In the genomic region with DNA sequence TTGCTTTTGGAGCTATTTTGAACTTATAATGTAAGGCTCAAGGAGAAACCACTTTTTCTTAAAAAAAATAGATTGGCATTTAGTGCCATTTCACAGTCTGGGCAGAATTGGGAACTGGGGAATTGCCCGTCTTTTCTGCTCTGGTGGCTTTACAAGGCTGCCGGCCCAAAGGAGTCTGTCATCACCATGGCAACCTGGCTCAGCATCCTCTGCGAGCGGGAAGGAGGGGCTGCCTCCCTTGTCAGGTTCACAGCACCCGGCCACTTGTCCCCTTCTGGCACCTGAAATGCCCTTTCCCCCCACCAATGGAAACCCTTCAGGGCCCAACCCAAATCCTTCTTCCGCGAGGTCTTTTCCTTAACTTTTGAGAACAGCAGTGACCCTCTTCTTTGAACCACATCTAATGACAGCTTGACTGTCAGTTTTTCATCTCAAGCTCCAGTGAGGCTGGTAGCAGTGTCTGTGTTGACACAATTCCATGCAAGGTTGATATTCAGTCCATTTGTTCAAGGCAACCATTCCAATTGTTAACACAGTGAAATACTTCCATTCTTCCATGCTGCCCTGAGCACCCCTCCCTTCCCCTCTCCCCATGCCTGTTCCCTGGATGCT, we compare ENCODE assay signal across 22 cellular contexts.
DNase-seq lines count a peak whose midpoint lies in the region; ATAC-seq and TF ChIP-seq lines count a peak whose summit lies in the region.
"Had no signal": no experiment of that assay in that cellular context is flagged by ENCODE, and none has a peak within 500 bp of the region (broad histone marks: within the 10 kb centered on the region; RNA-seq: fewer than 3 reads in every experiment).

No MANE protein-coding gene starts in this region.

- WGBS in SK-N-SH (ENCODE audit: low lambda C conversion rate) = 54% methylated on average over 5 of the region's 7 CpGs

- H3K9me3 Mint-ChIP-seq in activated T-cell treated with anti-CD3 and anti-CD28 coated beads, Interleukin-2, amount 50 U/mL, for 4 hours = no peaks in the 10 kb centered on the region
- H3K9me3 Mint-ChIP-seq: CD4-positive, alpha-beta T cell; effector memory CD8-positive, alpha-beta T cell; T-cell had no signal

- DNase-seq in SK-N-SH (peak; percentile 42), cerebellum (ENCODE audit: low spot score) (peak; percentile 75), midbrain (lab: John Stamatoyannopoulos, UW) (peak; percentile 82), tibial artery (no peak), NCI-H774 (lab: John Stamatoyannopoulos, UW) (no peak)
- DNase-seq in activated T-cell treated with anti-CD3 and anti-CD28 coated beads, Interleukin-2, amount 50 U/mL, for 4 hours = no peak
- DNase-seq: activated CD4-positive, alpha-beta T cell treated with anti-CD3 and anti-CD28 coated beads, Interleukin-2, amount 50 U/mL, for 1 hour; activated CD8-positive, alpha-beta memory T cell treated with anti-CD3 and anti-CD28 coated beads, Interleukin-2, amount 50 U/mL, for 48 hours; activated gamma-delta T cell treated with Interleukin-2 at 50 U/mL for 16 hours; CD4-positive, alpha-beta T cell; DND-41; effector memory CD8-positive, alpha-beta T cell; heart right ventricle; KBM-7; NCI-H1048; stimulated activated naive CD4-positive, alpha-beta T cell; T-cell; trophoblast cell had no signal

- H3K9me2 ChIP-seq in SK-N-SH = no peaks in the 10 kb centered on the region

- TF ChIP-seq EP300 in SK-N-SH (IDR thresholded peaks at IDR 0.05; ENCODE audit: borderline replicate concordance in 1 of 2, low read depth in 1 of 2, low read length in 1 of 2) = no peak

- H3K4me1 ChIP-seq in SK-N-SH (ENCODE audit: control insufficient read depth in 1 of 2, insufficient read depth in 2 of 2, low read depth in 1 of 2, low read length in 1 of 2) = no peaks in the 10 kb centered on the region; a peak in 1 of 4 replicates
- no peaks in the 10 kb centered on the region for H3K4me1 ChIP-seq in tibial artery
- H3K4me1 ChIP-seq: HAP-1, heart right ventricle had no signal

- POLR2A ChIA-PET in SK-N-SH (lab: Yijun Ruan, JAX) = no interaction called here

- no peaks in the 10 kb centered on the region for H4K20me1 ChIP-seq in SK-N-SH (ENCODE audit: insufficient read depth)

- H2AFZ ChIP-seq in SK-N-SH (ENCODE audit: low read depth) = no peak overlapping the region

- H3K4me3 Mint-ChIP-seq in activated T-cell treated with anti-CD3 and anti-CD28 coated beads, Interleukin-2, amount 50 U/mL, for 4 hours = no peak overlapping the region
- H3K4me3 Mint-ChIP-seq: CD4-positive, alpha-beta T cell; effector memory CD8-positive, alpha-beta T cell; T-cell had no signal

- no peaks in the 10 kb centered on the region for H3F3A ChIP-seq in SK-N-SH (replicated peaks; ENCODE audit: insufficient read depth)

- TF ChIP-seq RAD21 in SK-N-SH (IDR thresholded peaks at IDR 0.05; ENCODE audit: low read length) = no peak

- CTCF ChIA-PET in SK-N-SH (lab: Yijun Ruan, JAX) = interaction anchor here (0.6 kb wide), 1 partner anchor 750 kb away, joined by 3 read pairs; no protein-coding TSS in a partner anchor

- no peaks in the 10 kb centered on the region for H3K79me2 ChIP-seq in SK-N-SH (ENCODE audit: insufficient read depth)

- H3K4me2 ChIP-seq in SK-N-SH = no peak overlapping the region

- H3K4me1 Mint-ChIP-seq in activated T-cell treated with anti-CD3 and anti-CD28 coated beads, Interleukin-2, amount 50 U/mL, for 4 hours (ENCODE audit: low read depth) = no peaks in the 10 kb centered on the region
- H3K4me1 Mint-ChIP-seq: T-cell had no signal

- H3K36me3 ChIP-seq in SK-N-SH (replicated peaks in 1 of 2; ENCODE audit: control insufficient read depth in 1 of 2, insufficient read depth in 2 of 2, low read length in 1 of 2) (no peaks in the 10 kb centered on the region), tibial artery (no peaks in the 10 kb centered on the region)
- H3K36me3 ChIP-seq: HAP-1, heart right ventricle had no signal

- TF ChIP-seq CTCF in SK-N-SH (IDR thresholded peaks at IDR 0.05) (no peak), tibial artery (IDR thresholded peaks at IDR 0.05) (no peak)

- no peak overlapping the region for H3K9ac ChIP-seq in SK-N-SH

- ATAC-seq in SK-N-SH treated with all-trans-retinoic acid at 6 μM for 48 hours (no peak), GM21576 (IDR thresholded peaks at IDR 0.05; ENCODE audit: unreplicated experiment) (no peak)
- no peak for ATAC-seq in activated T-cell treated with anti-CD3 and anti-CD28 coated beads, Interleukin-2, amount 50 U/mL, for 4 hours
- ATAC-seq: effector memory CD8-positive, alpha-beta T cell; heart right ventricle; sciatic nerve; T-cell had no signal

- no peak overlapping the region for H3K4me3 ChIP-seq in SK-N-SH (ENCODE audit: low read depth in 2 of 2, low read length in 1 of 2)
- H3K4me3 ChIP-seq in tibial artery = no peak overlapping the region
- H3K4me3 ChIP-seq: HAP-1, heart right ventricle had no signal

- H3K27me3 ChIP-seq in SK-N-SH (ENCODE audit: insufficient read depth) = no peaks in the 10 kb centered on the region
- H3K27me3 ChIP-seq in tibial artery = peaks cover 0 to 4% of the 10 kb centered on the region in 2 donors

- peaks cover 16% of the 10 kb centered on the region for H3K27me3 Mint-ChIP-seq in activated T-cell treated with anti-CD3 and anti-CD28 coated beads, Interleukin-2, amount 50 U/mL, for 4 hours (ENCODE audit: low read depth)

- no peak overlapping the region for H3K27ac ChIP-seq in SK-N-SH (ENCODE audit: low read depth in 2 of 2, low read length in 1 of 2)
- no peak overlapping the region for H3K27ac ChIP-seq in tibial artery
- H3K27ac ChIP-seq: heart right ventricle had no signal

- no peaks in the 10 kb centered on the region for H3K9me3 ChIP-seq in SK-N-SH
- no peaks in the 10 kb centered on the region for H3K9me3 ChIP-seq in tibial artery
- H3K9me3 ChIP-seq: HAP-1, heart right ventricle had no signal

- intact Hi-C loops in tibial artery (cut with DNase I; ENCODE audit: low total_unique reads) = no loop called here

- no peaks in the 10 kb centered on the region for H3K36me3 Mint-ChIP-seq in activated T-cell treated with anti-CD3 and anti-CD28 coated beads, Interleukin-2, amount 50 U/mL, for 4 hours (ENCODE audit: insufficient read depth)
- H3K36me3 Mint-ChIP-seq: T-cell had no signal

TF ChIP-seq in SK-N-SH, 30 proteins besides CTCF, POLR2A, EP300 and RAD21:
- TF ChIP-seq, protein P1, sequence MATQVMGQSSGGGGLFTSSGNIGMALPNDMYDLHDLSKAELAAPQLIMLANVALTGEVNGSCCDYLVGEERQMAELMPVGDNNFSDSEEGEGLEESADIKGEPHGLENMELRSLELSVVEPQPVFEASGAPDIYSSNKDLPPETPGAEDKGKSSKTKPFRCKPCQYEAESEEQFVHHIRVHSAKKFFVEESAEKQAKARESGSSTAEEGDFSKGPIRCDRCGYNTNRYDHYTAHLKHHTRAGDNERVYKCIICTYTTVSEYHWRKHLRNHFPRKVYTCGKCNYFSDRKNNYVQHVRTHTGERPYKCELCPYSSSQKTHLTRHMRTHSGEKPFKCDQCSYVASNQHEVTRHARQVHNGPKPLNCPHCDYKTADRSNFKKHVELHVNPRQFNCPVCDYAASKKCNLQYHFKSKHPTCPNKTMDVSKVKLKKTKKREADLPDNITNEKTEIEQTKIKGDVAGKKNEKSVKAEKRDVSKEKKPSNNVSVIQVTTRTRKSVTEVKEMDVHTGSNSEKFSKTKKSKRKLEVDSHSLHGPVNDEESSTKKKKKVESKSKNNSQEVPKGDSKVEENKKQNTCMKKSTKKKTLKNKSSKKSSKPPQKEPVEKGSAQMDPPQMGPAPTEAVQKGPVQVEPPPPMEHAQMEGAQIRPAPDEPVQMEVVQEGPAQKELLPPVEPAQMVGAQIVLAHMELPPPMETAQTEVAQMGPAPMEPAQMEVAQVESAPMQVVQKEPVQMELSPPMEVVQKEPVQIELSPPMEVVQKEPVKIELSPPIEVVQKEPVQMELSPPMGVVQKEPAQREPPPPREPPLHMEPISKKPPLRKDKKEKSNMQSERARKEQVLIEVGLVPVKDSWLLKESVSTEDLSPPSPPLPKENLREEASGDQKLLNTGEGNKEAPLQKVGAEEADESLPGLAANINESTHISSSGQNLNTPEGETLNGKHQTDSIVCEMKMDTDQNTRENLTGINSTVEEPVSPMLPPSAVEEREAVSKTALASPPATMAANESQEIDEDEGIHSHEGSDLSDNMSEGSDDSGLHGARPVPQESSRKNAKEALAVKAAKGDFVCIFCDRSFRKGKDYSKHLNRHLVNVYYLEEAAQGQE (IDR thresholded peaks at IDR 0.05; ENCODE audit: low read depth, low read length) = no peak
- TF ChIP-seq RXRA (IDR thresholded peaks at IDR 0.05; ENCODE audit: borderline replicate concordance, low read depth) (no peak), POLR2AphosphoS5 (IDR thresholded peaks at IDR 0.05; ENCODE audit: low read depth, low read length) (no peak), RFX5 (IDR thresholded peaks at IDR 0.05; ENCODE audit: low read length) (no peak)
TF ChIP-seq in SK-N-SH: peak in this region for 0.

TF ChIP-seq in SK-N-SH treated with all-trans-retinoic acid at 6 μM for 48 hours, 23 proteins besides CTCF, POLR2A, EP300 and RAD21 (continues in another document):
- TF ChIP-seq ARNTL (CRISPR knock-in tag; IDR thresholded peaks at IDR 0.05; ENCODE audit: borderline replicate concordance, low read depth) = no peak
- no peak for TF ChIP-seq OSR1 (CRISPR knock-in tag; IDR thresholded peaks at IDR 0.05)
- no peak for TF ChIP-seq ESRRG (CRISPR knock-in tag; IDR thresholded peaks at IDR 0.05)
- TF ChIP-seq TCF4 (CRISPR knock-in tag; IDR thresholded peaks at IDR 0.05; ENCODE audit: borderline replicate concordance) = no peak
- no peak for TF ChIP-seq ZC3H10 (CRISPR knock-in tag; IDR thresholded peaks at IDR 0.05)
- TF ChIP-seq CSDC2 (CRISPR knock-in tag; IDR thresholded peaks at IDR 0.05) = no peak
- no peak for TF ChIP-seq RARB (CRISPR knock-in tag; IDR thresholded peaks at IDR 0.05)
- no peak for TF ChIP-seq TOX (CRISPR knock-in tag; IDR thresholded peaks at IDR 0.05; ENCODE audit: borderline replicate concordance)
- TF ChIP-seq, protein P2, sequence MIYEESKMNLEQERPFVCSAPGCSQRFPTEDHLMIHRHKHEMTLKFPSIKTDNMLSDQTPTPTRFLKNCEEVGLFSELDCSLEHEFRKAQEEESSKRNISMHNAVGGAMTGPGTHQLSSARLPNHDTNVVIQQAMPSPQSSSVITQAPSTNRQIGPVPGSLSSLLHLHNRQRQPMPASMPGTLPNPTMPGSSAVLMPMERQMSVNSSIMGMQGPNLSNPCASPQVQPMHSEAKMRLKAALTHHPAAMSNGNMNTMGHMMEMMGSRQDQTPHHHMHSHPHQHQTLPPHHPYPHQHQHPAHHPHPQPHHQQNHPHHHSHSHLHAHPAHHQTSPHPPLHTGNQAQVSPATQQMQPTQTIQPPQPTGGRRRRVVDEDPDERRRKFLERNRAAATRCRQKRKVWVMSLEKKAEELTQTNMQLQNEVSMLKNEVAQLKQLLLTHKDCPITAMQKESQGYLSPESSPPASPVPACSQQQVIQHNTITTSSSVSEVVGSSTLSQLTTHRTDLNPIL (CRISPR knock-in tag; IDR thresholded peaks at IDR 0.05; ENCODE audit: low read depth) = no peak

Comparison
In these comparisons a context has a peak if more than half of its experiments do, and no peak if none do; other contexts are left out.
1. DNase-seq: peak in SK-N-SH (single experiment), cerebellum (single experiment) and midbrain (single experiment); none in tibial artery (0 of 2), activated T-cell treated with anti-CD3 and anti-CD28 coated beads, Interleukin-2, amount 50 U/mL, for 4 hours (single experiment) and NCI-H774 (single experiment).